19 cellular contexts compared by ENCODE assay signal in the genomic region with DNA sequence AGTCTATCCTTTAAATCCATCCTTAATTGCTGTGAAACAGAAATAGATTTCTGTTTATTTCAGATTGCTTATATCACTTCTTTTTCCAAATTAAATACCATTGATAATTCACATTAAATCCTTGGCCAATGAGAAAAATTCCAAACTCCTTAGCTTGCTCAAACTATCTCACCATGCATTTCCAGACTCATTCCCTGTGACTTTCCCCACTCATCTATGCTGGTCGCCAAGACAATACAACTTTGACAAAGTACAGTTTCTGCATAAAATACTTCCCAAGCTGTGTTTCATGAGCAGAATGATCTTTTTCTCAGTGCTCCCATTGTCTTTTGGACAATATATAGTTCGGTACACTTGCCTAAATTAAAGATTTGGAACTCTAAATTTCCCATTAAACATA.
DNase-seq lines count a peak whose midpoint lies in the region; ATAC-seq, FAIRE-seq and TF ChIP-seq lines count a peak whose summit lies in the region.
"Had no signal": no experiment of that assay in that cellular context is flagged by ENCODE, and none has a peak within 500 bp of the region (broad histone marks: within the 10 kb centered on the region; RNA-seq: fewer than 3 reads in every experiment).

No MANE protein-coding gene starts in this region.

- H3K4me3 Mint-ChIP-seq in astrocyte (ENCODE audit: unreplicated experiment): no peak overlapping the region
- no peak overlapping the region for H3K4me3 Mint-ChIP-seq in activated CD8-positive, alpha-beta T cell treated with anti-CD3 and anti-CD28 coated beads for 36 hours
- H3K4me3 Mint-ChIP-seq: CD4-positive, alpha-beta memory T cell had no signal

- DNase-seq in astrocyte (ENCODE audit: low read depth) (peak; percentile 80), choroid plexus epithelial cell (ENCODE audit: low read depth) (peak; percentile 17), iris pigment epithelial cell (ENCODE audit: low read depth) (peak; percentile 38), GM19238 (ENCODE audit: insufficient read length, low spot score) (no peak)
- DNase-seq in stimulated activated naive CD4-positive, alpha-beta T cell treated with Interleukin-2 at 50 U/mL for 16 hours (lab: John Stamatoyannopoulos, UW): no peak
- no peak for DNase-seq in activated CD4-positive, CD25-positive, alpha-beta regulatory T cell (lab: John Stamatoyannopoulos, UW)
- DNase-seq in activated CD8-positive, alpha-beta T cell treated with anti-CD3 and anti-CD28 coated beads for 36 hours: no peak
- DNase-seq: BE2C; CD4-positive, alpha-beta memory T cell; DMS153; DMS79 treated with DMSO at 0.1 percent for 48 hours had no signal

- H3K4me1 Mint-ChIP-seq in astrocyte (ENCODE audit: low read depth, unreplicated experiment): no peaks in the 10 kb centered on the region
- no peaks in the 10 kb centered on the region for H3K4me1 Mint-ChIP-seq in activated CD8-positive, alpha-beta T cell treated with anti-CD3 and anti-CD28 coated beads for 36 hours (ENCODE audit: low read depth)
- H3K4me1 Mint-ChIP-seq: CD4-positive, alpha-beta memory T cell had no signal

- H3K4me1 ChIP-seq in astrocyte (ENCODE audit: insufficient read depth, low read length): peaks cover 13% of the 10 kb centered on the region
- H3K4me1 ChIP-seq: BE2C, HAP-1 had no signal

- H3K9me3 Mint-ChIP-seq in astrocyte (ENCODE audit: unreplicated experiment): no peaks in the 10 kb centered on the region
- peaks cover 1% of the 10 kb centered on the region for H3K9me3 Mint-ChIP-seq in activated CD8-positive, alpha-beta T cell treated with anti-CD3 and anti-CD28 coated beads for 36 hours

- H3K27me3 Mint-ChIP-seq in astrocyte (ENCODE audit: low read depth, unreplicated experiment): no peaks in the 10 kb centered on the region
- H3K27me3 Mint-ChIP-seq in activated CD8-positive, alpha-beta T cell treated with anti-CD3 and anti-CD28 coated beads for 36 hours: no peaks in the 10 kb centered on the region
- H3K27me3 Mint-ChIP-seq: CD4-positive, alpha-beta memory T cell had no signal

- no peaks in the 10 kb centered on the region for H3K36me3 Mint-ChIP-seq in astrocyte (ENCODE audit: low read depth, unreplicated experiment)
- H3K36me3 Mint-ChIP-seq in activated CD8-positive, alpha-beta T cell treated with anti-CD3 and anti-CD28 coated beads for 36 hours (ENCODE audit: low read depth): no peaks in the 10 kb centered on the region
- H3K36me3 Mint-ChIP-seq: CD4-positive, alpha-beta memory T cell had no signal

- TF ChIP-seq CTCF in astrocyte (IDR thresholded peaks at IDR 0.05; ENCODE audit: insufficient read depth, low read depth, low read length) (no peak), choroid plexus epithelial cell (conservative IDR thresholded peaks at IDR 0.05; ENCODE audit: low read depth, low read length) (no peak)
- no peak for TF ChIP-seq CTCF in activated CD8-positive, alpha-beta T cell treated with anti-CD3 and anti-CD28 coated beads for 36 hours (IDR thresholded peaks at IDR 0.05)

- H3K4me2 ChIP-seq in astrocyte (ENCODE audit: low read length): peak overlapping the region; percentile 30
- H3K4me2 ChIP-seq: A549 had no signal

- peak overlapping the region; percentile 63 for H3K27ac ChIP-seq in astrocyte (ENCODE audit: low read depth, low read length)
- H3K27ac ChIP-seq: A549, C4-2B had no signal

- no peaks in the 10 kb centered on the region for H3K27me3 ChIP-seq in astrocyte (ENCODE audit: insufficient read depth, low read length)
- H3K27me3 ChIP-seq: BE2C had no signal

- intact Hi-C loops in activated CD8-positive, alpha-beta T cell treated with anti-CD3 and anti-CD28 coated beads for 36 hours (cut with micrococcal nuclease): no loop called here

- H3K36me3 ChIP-seq in astrocyte (ENCODE audit: insufficient read depth, low read length): no peaks in the 10 kb centered on the region
- H3K36me3 ChIP-seq: BE2C, HAP-1 had no signal

- H3K9me3 ChIP-seq in astrocyte (ENCODE audit: insufficient read depth, low read depth, low read length): peaks cover 2% of the 10 kb centered on the region
- H3K9me3 ChIP-seq: BE2C, HAP-1 had no signal

- FAIRE-seq in astrocyte (lab: Jason Lieb, UNC): no peak
- FAIRE-seq: A549, G401.6, GM12891, GM19239, H1, HTR-8/SVneo had no signal

- H3K79me2 ChIP-seq in astrocyte (ENCODE audit: insufficient read depth, low read length): no peaks in the 10 kb centered on the region

- no peak overlapping the region for H3K27ac Mint-ChIP-seq in astrocyte (ENCODE audit: unreplicated experiment)
- H3K27ac Mint-ChIP-seq in activated CD8-positive, alpha-beta T cell treated with anti-CD3 and anti-CD28 coated beads for 36 hours: no peak overlapping the region
- H3K27ac Mint-ChIP-seq: CD4-positive, alpha-beta memory T cell had no signal

- POLR2A ChIA-PET in activated CD8-positive, alpha-beta T cell treated with anti-CD3 and anti-CD28 coated beads for 36 hours (lab: Charles Lee): no interaction called here

- H4K20me1 ChIP-seq in astrocyte (ENCODE audit: insufficient read depth, low read length): no peaks in the 10 kb centered on the region

- H3K4me3 ChIP-seq in astrocyte (ENCODE audit: insufficient read depth, low read depth, low read length) (no peak overlapping the region), choroid plexus epithelial cell (ENCODE audit: low read depth, low read length) (no peak overlapping the region)
- H3K4me3 ChIP-seq: A549, HAP-1 had no signal

- H3K9ac ChIP-seq in astrocyte (ENCODE audit: low read length): no peak overlapping the region

- CTCF ChIA-PET in activated CD8-positive, alpha-beta T cell treated with anti-CD3 and anti-CD28 coated beads for 36 hours (lab: Charles Lee): interaction anchor here (1.1 kb wide), 1 partner anchor 25 kb away, joined by 5 read pairs; no protein-coding TSS in a partner anchor

- H2AFZ ChIP-seq in astrocyte (ENCODE audit: low read depth, low read length): no peak overlapping the region

- no peak for ATAC-seq in activated CD8-positive, alpha-beta T cell treated with anti-CD3 and anti-CD28 coated beads for 36 hours
- ATAC-seq: A549 had no signal

Comparison
In these comparisons a context has a peak if more than half of its experiments do, and no peak if none do; other contexts are left out.
1. DNase-seq: peak in astrocyte (single experiment), choroid plexus epithelial cell (single experiment) and iris pigment epithelial cell (single experiment); none in stimulated activated naive CD4-positive, alpha-beta T cell treated with Interleukin-2 at 50 U/mL for 16 hours (single experiment), activated CD4-positive, CD25-positive, alpha-beta regulatory T cell (0 of 4), GM19238 (single experiment) and activated CD8-positive, alpha-beta T cell treated with anti-CD3 and anti-CD28 coated beads for 36 hours (single experiment).